ENCODE assay signal across 21 cellular contexts in the genomic region with DNA sequence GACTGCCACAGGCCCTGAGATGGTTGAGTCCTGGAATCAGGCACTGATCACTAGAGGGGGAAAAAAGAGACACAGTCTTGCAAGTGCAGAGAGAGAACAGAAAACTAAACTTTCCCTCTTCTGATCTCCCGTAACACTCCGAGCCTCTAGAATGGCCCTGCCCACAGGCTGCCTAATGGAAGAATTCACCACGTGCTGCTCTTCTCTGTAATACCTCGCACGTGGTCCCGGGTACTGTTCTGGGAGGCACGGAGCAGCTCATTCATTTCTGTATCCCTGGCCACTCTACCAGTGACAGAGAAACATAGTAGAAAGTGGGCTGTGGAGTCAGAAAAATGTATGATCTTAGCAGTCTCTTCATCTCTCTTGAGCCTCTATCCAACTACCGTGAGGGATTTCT. TPM values are rescaled to one million over a fixed set of nuclear protein-coding genes. Genes with fewer than 3 reads are reported as not detected.
A peak's percentile ranks its signal among the peaks of the same experiment; 100 is the strongest.
DNase-seq lines count a peak whose midpoint lies in the region; ATAC-seq and TF ChIP-seq lines count a peak whose summit lies in the region.
"Had no signal": no experiment of that assay in that cellular context is flagged by ENCODE, and none has a peak within 500 bp of the region (broad histone marks: within the 10 kb centered on the region; RNA-seq: fewer than 3 reads in every experiment).

No MANE protein-coding gene starts in this region.

- no peaks in the 10 kb centered on the region for H3K4me1 ChIP-seq in CD8-positive, alpha-beta T cell (ENCODE audit: insufficient read depth, low read length)
- peaks cover 98% of the 10 kb centered on the region for H3K4me1 ChIP-seq in Panc1 (ENCODE audit: control insufficient read depth, insufficient read depth, low read length)
- H3K4me1 ChIP-seq in left ventricle myocardium inferior = peaks cover 95% of the 10 kb centered on the region
- peaks cover 61 to 80% (median 64%) of the 10 kb centered on the region in 3 donors for H3K4me1 ChIP-seq in skeletal muscle tissue (ENCODE audit: control insufficient read depth in 3 of 3, insufficient read depth in 3 of 3, low read length in 3 of 3)

- CTCF ChIA-PET in CD8-positive, alpha-beta T cell (lab: Charles Lee) = no interaction called here
- CTCF ChIA-PET in Panc1 (lab: Charles Lee) = interaction anchor here (1.0 kb wide), 1 partner anchor 46 kb away, joined by 3 read pairs; no protein-coding TSS in a partner anchor

- H3K27me3 ChIP-seq in CD8-positive, alpha-beta T cell (ENCODE audit: insufficient read depth, low read length) = no peaks in the 10 kb centered on the region
- no peaks in the 10 kb centered on the region for H3K27me3 ChIP-seq in Panc1 (ENCODE audit: control insufficient read depth, insufficient read depth, low read length)
- H3K27me3 ChIP-seq in left ventricle myocardium inferior (ENCODE audit: low read depth) = no peaks in the 10 kb centered on the region
- no peaks in the 10 kb centered on the region for H3K27me3 ChIP-seq in skeletal muscle tissue (ENCODE audit: control insufficient read depth in 3 of 3, insufficient read depth in 3 of 3, low read length in 3 of 3)
- H3K27me3 ChIP-seq: SJSA1, stomach had no signal

- no peak overlapping the region for H3K4me3 Mint-ChIP-seq in CD8-positive, alpha-beta T cell
- H3K4me3 Mint-ChIP-seq: activated T-helper 17 cell treated with anti-CD3 and anti-CD28 coated beads, Interleukin-2, amount 50 U/mL, for 72 hours; effector memory CD8-positive, alpha-beta T cell had no signal

- TF ChIP-seq CTCF in CD8-positive, alpha-beta T cell (IDR thresholded peaks at IDR 0.05) = no peak
- TF ChIP-seq CTCF in Panc1 (IDR thresholded peaks at IDR 0.05) = no peak
- TF ChIP-seq CTCF in left ventricle myocardium inferior (IDR thresholded peaks at IDR 0.05; ENCODE audit: borderline replicate concordance) = no peak

- no peak overlapping the region for H3K4me3 ChIP-seq in CD8-positive, alpha-beta T cell (ENCODE audit: low read depth, low read length)
- H3K4me3 ChIP-seq in Panc1 (ENCODE audit: low read depth in 2 of 2, low read length in 2 of 2) = no peak overlapping the region
- no peak overlapping the region for H3K4me3 ChIP-seq in left ventricle myocardium inferior
- H3K4me3 ChIP-seq in skeletal muscle tissue (ENCODE audit: low read length in 3 of 3) = no peak overlapping the region
- H3K4me3 ChIP-seq: SJSA1, stomach had no signal

- H3K27ac ChIP-seq in CD8-positive, alpha-beta T cell (ENCODE audit: low read depth, low read length) = no peak overlapping the region
- H3K27ac ChIP-seq in Panc1 (ENCODE audit: low read length) (peak overlapping the region; percentile 97), left ventricle myocardium inferior (replicated peaks) (peak overlapping the region; percentile 6), skeletal muscle tissue (ENCODE audit: low read depth, low read length) (peak overlapping the region; percentile 16)
- H3K27ac ChIP-seq: SJSA1, stomach had no signal

- BruUV-seq in Panc1 (replicated peaks; lab: Mats Ljungman, UMichigan) = no TSS peak

- H3K36me3 Mint-ChIP-seq in CD8-positive, alpha-beta T cell = peaks cover 8% of the 10 kb centered on the region

- in situ Hi-C loops in Panc1 (cut with HindIII; ENCODE audit: low pct_unique_long_range_greater_than_20kb, low sequenced_read_pairs) = no loop called here

- no peaks in the 10 kb centered on the region for H3K9me3 Mint-ChIP-seq in CD8-positive, alpha-beta T cell
- H3K9me3 Mint-ChIP-seq: activated T-helper 17 cell treated with anti-CD3 and anti-CD28 coated beads, Interleukin-2, amount 50 U/mL, for 72 hours; effector memory CD8-positive, alpha-beta T cell had no signal

- no peak for DNase-seq in CD8-positive, alpha-beta T cell
- DNase-seq in Panc1 (ENCODE audit: low read depth, low spot score) = no peak
- DNase-seq in left ventricle myocardium inferior = no peak
- no peak for DNase-seq in SKM-1 (lab: John Stamatoyannopoulos, UW; ENCODE audit: unreplicated experiment)
- DNase-seq: activated CD8-positive, alpha-beta memory T cell treated with anti-CD3 and anti-CD28 coated beads for 24 hours; cerebellar nuclear complex; effector memory CD8-positive, alpha-beta T cell; GDM1; hippocampal formation; Kasumi-1; kidney; NCI-H1105; NCI-H526 treated with DMSO at 0.1 percent for 48 hours; stimulated activated CD4-positive, alpha-beta T cell treated with anti-CD3 and anti-CD28 coated beads, Interleukin-1b, Interleukin-23, amount 100 ng/mL, for 48 hours; stomach had no signal

- POLR2A ChIA-PET in CD8-positive, alpha-beta T cell (lab: Charles Lee) = no interaction called here
- POLR2A ChIA-PET in Panc1 (lab: Charles Lee) = no interaction called here

- intact Hi-C loops in CD8-positive, alpha-beta T cell (cut with DNase I, micrococcal nuclease) = no loop called here
- intact Hi-C loops in Panc1 (cut with micrococcal nuclease; ENCODE audit: unreplicated experiment) (no loop called here), left ventricle myocardium inferior (cut with micrococcal nuclease) (no loop called here)

- H3K36me3 ChIP-seq in CD8-positive, alpha-beta T cell (ENCODE audit: insufficient read depth, low read length) = peaks cover 3% of the 10 kb centered on the region
- H3K36me3 ChIP-seq in Panc1 (ENCODE audit: control insufficient read depth, insufficient read depth, low read length) (no peaks in the 10 kb centered on the region), left ventricle myocardium inferior (no peaks in the 10 kb centered on the region), skeletal muscle tissue (ENCODE audit: control insufficient read depth in 3 of 3, insufficient read depth in 3 of 3, low read length in 3 of 3) (no peaks in the 10 kb centered on the region)
- H3K36me3 ChIP-seq: SJSA1, stomach had no signal

- no peak for ATAC-seq in CD8-positive, alpha-beta T cell
- ATAC-seq in Panc1 (no peak), HG02678 (IDR thresholded peaks at IDR 0.05; ENCODE audit: unreplicated experiment) (no peak), HG02759 (IDR thresholded peaks at IDR 0.05; ENCODE audit: unreplicated experiment) (no peak)
- ATAC-seq: activated T-helper 17 cell treated with anti-CD3 and anti-CD28 coated beads, Interleukin-2, amount 50 U/mL, for 72 hours; effector memory CD8-positive, alpha-beta T cell; HCT116 had no signal

- no peaks in the 10 kb centered on the region for H3K27me3 Mint-ChIP-seq in CD8-positive, alpha-beta T cell (ENCODE audit: low read depth)
- H3K27me3 Mint-ChIP-seq: activated T-helper 17 cell treated with anti-CD3 and anti-CD28 coated beads, Interleukin-2, amount 50 U/mL, for 72 hours; effector memory CD8-positive, alpha-beta T cell had no signal

- no peaks in the 10 kb centered on the region for H3K9me3 ChIP-seq in CD8-positive, alpha-beta T cell (ENCODE audit: low read length)
- H3K9me3 ChIP-seq in Panc1 (ENCODE audit: control insufficient read depth, insufficient read depth, low read depth, low read length) (no peaks in the 10 kb centered on the region), left ventricle myocardium inferior (replicated peaks) (no peaks in the 10 kb centered on the region), skeletal muscle tissue (ENCODE audit: control insufficient read depth in 3 of 3, low read length in 3 of 3) (no peaks in the 10 kb centered on the region)
- H3K9me3 ChIP-seq: SJSA1, stomach had no signal

- peak overlapping the region; percentile 13 for H3K27ac Mint-ChIP-seq in CD8-positive, alpha-beta T cell
- H3K27ac Mint-ChIP-seq: activated T-helper 17 cell treated with anti-CD3 and anti-CD28 coated beads, Interleukin-2, amount 50 U/mL, for 72 hours had no signal

- peaks cover 72% of the 10 kb centered on the region for H3K4me1 Mint-ChIP-seq in CD8-positive, alpha-beta T cell (ENCODE audit: low read depth)

- H3K9ac ChIP-seq in skeletal muscle tissue (ENCODE audit: low read depth in 1 of 3, low read length in 3 of 3) = no peak overlapping the region

RNA-seq across cellular contexts. Expression of gene VGLL4, which starts 30.4 kb away (rescaled TPM):
- 10 to 100 TPM; 13.8 to 14.1 TPM for total RNA-seq in CD8-positive, alpha-beta T cell
- total RNA-seq in Panc1 (2021; ENCODE audit: unreplicated experiment) = 66.0 TPM
- polyA plus RNA-seq in Panc1 (2012; ENCODE audit: insufficient read length) = 61.2 TPM
- 29.3 TPM for total RNA-seq in left ventricle myocardium inferior
- 53.8 TPM for total RNA-seq in skeletal muscle tissue
